In genomic region chr7:142231716-142232115, GRCh38 we compare ENCODE assay signal across 13 cellular contexts. TPM values are rescaled to one million over a fixed set of nuclear protein-coding genes. Genes with fewer than 3 reads are reported as not detected.
DNase-seq lines count a peak whose midpoint lies in the region; ATAC-seq, FAIRE-seq and TF ChIP-seq lines count a peak whose summit lies in the region.
"Had no signal": no experiment of that assay in that cellular context is flagged by ENCODE, and none has a peak within 500 bp of the region (broad histone marks: within the 10 kb centered on the region; RNA-seq: fewer than 3 reads in every experiment).

No MANE protein-coding gene starts in this region.

- H3K27me3 Mint-ChIP-seq in Caco-2 (ENCODE audit: insufficient read depth, unreplicated experiment) = peaks cover 11% of the 10 kb centered on the region
- H3K27me3 Mint-ChIP-seq in activated CD8-positive, alpha-beta memory T cell treated with anti-CD3 and anti-CD28 coated beads, Interleukin-2, amount 10 ng/mL, durations not matched to agents 7 days and 5 days = peaks cover 9% of the 10 kb centered on the region
- H3K27me3 Mint-ChIP-seq: stimulated activated naive CD8-positive, alpha-beta T cell treated with anti-CD3 and anti-CD28 coated beads, Interleukin-15, Interleukin-2, amounts not matched to agents 100 ng/mL and 50 ng/mL, for 24 hours had no signal

- H3K27ac Mint-ChIP-seq in Caco-2 (ENCODE audit: unreplicated experiment) = no peak overlapping the region
- H3K27ac Mint-ChIP-seq in activated CD8-positive, alpha-beta memory T cell treated with anti-CD3 and anti-CD28 coated beads, Interleukin-2, amount 10 ng/mL, durations not matched to agents 7 days and 5 days = no peak overlapping the region
- no peak overlapping the region for H3K27ac Mint-ChIP-seq in activated naive CD4-positive, alpha-beta T cell treated with anti-CD3 and anti-CD28 coated beads, Interleukin-2, amount 50 U/mL, for 72 hours
- H3K27ac Mint-ChIP-seq: stimulated activated naive CD8-positive, alpha-beta T cell treated with anti-CD3 and anti-CD28 coated beads, Interleukin-15, Interleukin-2, amounts not matched to agents 100 ng/mL and 50 ng/mL, for 24 hours had no signal

- DNase-seq in Caco-2 (peak; percentile 52 to 57), H54 (ENCODE audit: insufficient read length, low spot score) (peak; percentile 35), OCI-LY7 (ENCODE audit: low spot score) (peak; percentile 3), iPS DF 6.9 (ENCODE audit: low read depth, low spot score) (peak; percentile 61), superior temporal gyrus (ENCODE audit: extremely low spot score) (no peak), trophoblast cell (no peak)
- no peak for DNase-seq in activated CD8-positive, alpha-beta memory T cell treated with anti-CD3 and anti-CD28 coated beads, Interleukin-2, amount 10 ng/mL, durations not matched to agents 7 days and 5 days
- no peak for DNase-seq in activated naive CD4-positive, alpha-beta T cell treated with anti-CD3 and anti-CD28 coated beads, Interleukin-2, amount 50 U/mL, for 72 hours (ENCODE audit: low spot score in 2 of 2)
- DNase-seq: DMS79, lower lobe of right lung had no signal

- H4K91ac ChIP-seq in trophoblast cell (ENCODE audit: low read depth, low read length) = no peak overlapping the region

- no peak overlapping the region for H3K27ac ChIP-seq in OCI-LY7 (ENCODE audit: low read depth, low read length, poor library complexity, severe bottlenecking)
- no peak overlapping the region for H3K27ac ChIP-seq in iPS DF 6.9 (ENCODE audit: low read length)
- no peak overlapping the region for H3K27ac ChIP-seq in trophoblast cell (ENCODE audit: low read depth, low read length)
- H3K27ac ChIP-seq: KMS-11, lower lobe of right lung had no signal

- TF ChIP-seq POLR2A in H54 (IDR thresholded peaks at IDR 0.05; ENCODE audit: low read depth, low read length) = no peak

- no peak overlapping the region for H4K12ac ChIP-seq in trophoblast cell (ENCODE audit: low read depth, low read length)

- H3K9me3 Mint-ChIP-seq in Caco-2 (ENCODE audit: unreplicated experiment) = no peaks in the 10 kb centered on the region
- H3K9me3 Mint-ChIP-seq in activated CD8-positive, alpha-beta memory T cell treated with anti-CD3 and anti-CD28 coated beads, Interleukin-2, amount 10 ng/mL, durations not matched to agents 7 days and 5 days (ENCODE audit: low read depth) = no peaks in the 10 kb centered on the region
- H3K9me3 Mint-ChIP-seq in activated naive CD4-positive, alpha-beta T cell treated with anti-CD3 and anti-CD28 coated beads, Interleukin-2, amount 50 U/mL, for 72 hours = no peaks in the 10 kb centered on the region
- H3K9me3 Mint-ChIP-seq: stimulated activated naive CD8-positive, alpha-beta T cell treated with anti-CD3 and anti-CD28 coated beads, Interleukin-15, Interleukin-2, amounts not matched to agents 100 ng/mL and 50 ng/mL, for 24 hours had no signal

- H3K36me3 Mint-ChIP-seq in Caco-2 (ENCODE audit: insufficient read depth, unreplicated experiment) = no peaks in the 10 kb centered on the region
- H3K36me3 Mint-ChIP-seq in activated CD8-positive, alpha-beta memory T cell treated with anti-CD3 and anti-CD28 coated beads, Interleukin-2, amount 10 ng/mL, durations not matched to agents 7 days and 5 days = no peaks in the 10 kb centered on the region
- peaks cover 0 to 6% of the 10 kb centered on the region in 2 donors for H3K36me3 Mint-ChIP-seq in activated naive CD4-positive, alpha-beta T cell treated with anti-CD3 and anti-CD28 coated beads, Interleukin-2, amount 50 U/mL, for 72 hours

- H3K4me2 ChIP-seq in OCI-LY7 (ENCODE audit: low read length) = no peak overlapping the region
- H3K4me2 ChIP-seq in trophoblast cell (ENCODE audit: low read length) = no peak overlapping the region
- H3K4me2 ChIP-seq: KMS-11 had no signal

- no peak for FAIRE-seq in H54 (lab: Jason Lieb, UNC)

- WGBS in iPS DF 6.9 (ENCODE audit: insufficient coverage, insufficient read length) = no CpG with 5 or more reads among the region's 7 CpGs
- WGBS in trophoblast cell (ENCODE audit: extremely low coverage, insufficient coverage, insufficient read length) = no CpG with 5 or more reads among the region's 7 CpGs

- H2BK120ac ChIP-seq in trophoblast cell (ENCODE audit: insufficient read depth, low read length, poor library complexity) = no peak overlapping the region

- intact Hi-C loops in Caco-2 (cut with micrococcal nuclease; ENCODE audit: unreplicated experiment) (no loop called here), OCI-LY7 (cut with micrococcal nuclease; ENCODE audit: unreplicated experiment) (no loop called here)

- H3K9ac ChIP-seq in trophoblast cell (ENCODE audit: low read length) = no peak overlapping the region
- H3K9ac ChIP-seq: KMS-11 had no signal

- H2AK5ac ChIP-seq in trophoblast cell (ENCODE audit: low read length) = no peak overlapping the region

- H3K14ac ChIP-seq in trophoblast cell (ENCODE audit: low read length) = no peak overlapping the region

- H3K4me1 ChIP-seq in Caco-2 (no peaks in the 10 kb centered on the region), OCI-LY7 (ENCODE audit: insufficient read depth, low read length, poor library complexity, severe bottlenecking) (no peaks in the 10 kb centered on the region), iPS DF 6.9 (ENCODE audit: control insufficient read depth, insufficient read depth, low read length) (no peaks in the 10 kb centered on the region), trophoblast cell (ENCODE audit: control insufficient read depth in 1 of 2, insufficient read depth in 2 of 2, low read length in 2 of 2) (no peaks in the 10 kb centered on the region)
- H3K4me1 ChIP-seq: lower lobe of right lung had no signal

- no peaks in the 10 kb centered on the region for H3K9me3 ChIP-seq in Caco-2
- H3K9me3 ChIP-seq in OCI-LY7 (ENCODE audit: low read length) = no peaks in the 10 kb centered on the region
- no peaks in the 10 kb centered on the region for H3K9me3 ChIP-seq in iPS DF 6.9 (ENCODE audit: control insufficient read depth, insufficient read depth, low read length)
- no peaks in the 10 kb centered on the region for H3K9me3 ChIP-seq in trophoblast cell (ENCODE audit: insufficient read depth, low read depth, low read length)
- H3K9me3 ChIP-seq: lower lobe of right lung had no signal

- POLR2A ChIA-PET in Caco-2 (lab: Charles Lee) (no interaction called here), OCI-LY7 (lab: Charles Lee) (no interaction called here)

- no peak overlapping the region for H3K18ac ChIP-seq in trophoblast cell (ENCODE audit: low read length)

- BruUV-seq in Caco-2 (replicated peaks; lab: Mats Ljungman, UMichigan) = no TSS peak
- BruUV-seq in OCI-LY7 (replicated peaks; lab: Mats Ljungman, UMichigan) = no TSS peak

- no peaks in the 10 kb centered on the region for H3K79me1 ChIP-seq in trophoblast cell (ENCODE audit: low read length)

- CTCF ChIA-PET in Caco-2 (lab: Charles Lee) (interaction anchor here (0.7 kb wide), 1 partner anchor 572 kb away, joined by 6 read pairs; no protein-coding TSS in a partner anchor), OCI-LY7 (lab: Charles Lee; ENCODE audit: unreplicated experiment) (no interaction called here)
- CTCF ChIA-PET in activated CD8-positive, alpha-beta memory T cell treated with anti-CD3 and anti-CD28 coated beads, Interleukin-2, amount 10 ng/mL, durations not matched to agents 7 days and 5 days (lab: Charles Lee) = no interaction called here

- H3K4me3 ChIP-seq in Caco-2 (ENCODE audit: low read depth, low read length) (no peak overlapping the region), OCI-LY7 (ENCODE audit: low read depth, low read length, poor library complexity, severe bottlenecking) (no peak overlapping the region), iPS DF 6.9 (ENCODE audit: low read length) (no peak overlapping the region), trophoblast cell (ENCODE audit: low read depth, low read length) (no peak overlapping the region)
- H3K4me3 ChIP-seq: lower lobe of right lung had no signal

- H3K36me3 ChIP-seq in Caco-2 (ENCODE audit: control insufficient read depth, insufficient read depth, low read length) (no peaks in the 10 kb centered on the region), OCI-LY7 (ENCODE audit: insufficient read depth, low read length) (no peaks in the 10 kb centered on the region), iPS DF 6.9 (ENCODE audit: control insufficient read depth, insufficient read depth, low read length) (no peaks in the 10 kb centered on the region), trophoblast cell (ENCODE audit: control insufficient read depth in 1 of 2, insufficient read depth in 2 of 2, low read length in 2 of 2) (no peaks in the 10 kb centered on the region)
- H3K36me3 ChIP-seq: lower lobe of right lung had no signal

- TF ChIP-seq CTCF in Caco-2 (IDR thresholded peaks at IDR 0.05; ENCODE audit: insufficient read depth in 1 of 2, low read depth in 1 of 2, low read length in 1 of 2, severe bottlenecking in 1 of 2, unreplicated experiment in 1 of 2) (peak; percentile 24 to 62), OCI-LY7 (conservative IDR thresholded peaks at IDR 0.05; ENCODE audit: low read length) (peak; percentile 43; the same call in 1 of the 2 replicates)

- no peaks in the 10 kb centered on the region for H4K20me1 ChIP-seq in OCI-LY7 (ENCODE audit: insufficient read depth, low read length)

- no peaks in the 10 kb centered on the region for H3K4me1 Mint-ChIP-seq in Caco-2 (ENCODE audit: low read depth, unreplicated experiment)
- no peaks in the 10 kb centered on the region for H3K4me1 Mint-ChIP-seq in activated CD8-positive, alpha-beta memory T cell treated with anti-CD3 and anti-CD28 coated beads, Interleukin-2, amount 10 ng/mL, durations not matched to agents 7 days and 5 days

- H2BK5ac ChIP-seq in trophoblast cell (ENCODE audit: low read depth, low read length, poor library complexity) = no peak overlapping the region

- H3K4me3 Mint-ChIP-seq in Caco-2 (ENCODE audit: unreplicated experiment) = no peak overlapping the region
- H3K4me3 Mint-ChIP-seq in activated CD8-positive, alpha-beta memory T cell treated with anti-CD3 and anti-CD28 coated beads, Interleukin-2, amount 10 ng/mL, durations not matched to agents 7 days and 5 days = no peak overlapping the region
- H3K4me3 Mint-ChIP-seq: stimulated activated naive CD8-positive, alpha-beta T cell treated with anti-CD3 and anti-CD28 coated beads, Interleukin-15, Interleukin-2, amounts not matched to agents 100 ng/mL and 50 ng/mL, for 24 hours had no signal

- H3K4ac ChIP-seq in trophoblast cell (ENCODE audit: low read depth, low read length) = no peak overlapping the region

- no peak overlapping the region for H3K23ac ChIP-seq in trophoblast cell (ENCODE audit: low read length)

- H4K8ac ChIP-seq in trophoblast cell (ENCODE audit: low read depth, low read length) = no peak overlapping the region

- no peaks in the 10 kb centered on the region for H3K9me2 ChIP-seq in OCI-LY7 (ENCODE audit: insufficient read depth, low read length)

- H3K27me3 ChIP-seq in Caco-2 (replicated peaks; ENCODE audit: control insufficient read depth, insufficient read depth, low read length) = no peaks in the 10 kb centered on the region; the same call in 1 of the 2 replicates
- no peaks in the 10 kb centered on the region for H3K27me3 ChIP-seq in iPS DF 6.9 (ENCODE audit: control insufficient read depth, insufficient read depth, low read length)
- H3K27me3 ChIP-seq in trophoblast cell (ENCODE audit: insufficient read depth, low read length) = no peaks in the 10 kb centered on the region

- H2AFZ ChIP-seq in OCI-LY7 (ENCODE audit: low read length) = no peak overlapping the region
- no peak overlapping the region for H2AFZ ChIP-seq in trophoblast cell (ENCODE audit: insufficient read depth, low read length, poor library complexity)

- no peak overlapping the region for H2BK12ac ChIP-seq in trophoblast cell (ENCODE audit: low read length)

- no peak for ATAC-seq in activated CD8-positive, alpha-beta memory T cell treated with anti-CD3 and anti-CD28 coated beads, Interleukin-2, amount 10 ng/mL, durations not matched to agents 7 days and 5 days
- ATAC-seq in activated naive CD4-positive, alpha-beta T cell treated with anti-CD3 and anti-CD28 coated beads, Interleukin-2, amount 50 U/mL, for 72 hours = no peak
- ATAC-seq: lower lobe of right lung, Panc1 had no signal

- H3K79me2 ChIP-seq in OCI-LY7 (ENCODE audit: insufficient read depth, low read depth, low read length) (no peaks in the 10 kb centered on the region), trophoblast cell (ENCODE audit: control insufficient read depth, insufficient read depth, low read length, poor library complexity) (no peaks in the 10 kb centered on the region)

RNA-seq across cellular contexts. Expression of gene PRSS58, which starts 26.1 kb away (rescaled TPM):
- total RNA-seq in Caco-2 (2022) (not detected in 2 replicates), OCI-LY7 (2022) (not detected in 2 replicates)
- not detected in 2 replicates for total RNA-seq in OCI-LY7 (2014; rRNA removed; shearing (Covaris generic))
- total RNA-seq in activated CD8-positive, alpha-beta memory T cell treated with anti-CD3 and anti-CD28 coated beads, Interleukin-2, amount 10 ng/mL, durations not matched to agents 7 days and 5 days = not detected
- polyA plus RNA-seq in trophoblast cell (2013) = not detected in 2 replicates
- total RNA-seq in activated naive CD4-positive, alpha-beta T cell treated with anti-CD3 and anti-CD28 coated beads, Interleukin-2, amount 50 U/mL, for 72 hours = not detected
- total RNA-seq: lower lobe of right lung had no signal

Comparison
In these comparisons a context has a peak if more than half of its experiments do, and no peak if none do; other contexts are left out.
1. DNase-seq: peak in Caco-2 (2 of 2), H54 (single experiment), OCI-LY7 (single experiment) and iPS DF 6.9 (single experiment); none in superior temporal gyrus (single experiment), activated CD8-positive, alpha-beta memory T cell treated with anti-CD3 and anti-CD28 coated beads, Interleukin-2, amount 10 ng/mL, durations not matched to agents 7 days and 5 days (single experiment), trophoblast cell (0 of 2) and activated naive CD4-positive, alpha-beta T cell treated with anti-CD3 and anti-CD28 coated beads, Interleukin-2, amount 50 U/mL, for 72 hours (0 of 2).